29 cellular contexts compared by ENCODE assay signal in the genomic region with DNA sequence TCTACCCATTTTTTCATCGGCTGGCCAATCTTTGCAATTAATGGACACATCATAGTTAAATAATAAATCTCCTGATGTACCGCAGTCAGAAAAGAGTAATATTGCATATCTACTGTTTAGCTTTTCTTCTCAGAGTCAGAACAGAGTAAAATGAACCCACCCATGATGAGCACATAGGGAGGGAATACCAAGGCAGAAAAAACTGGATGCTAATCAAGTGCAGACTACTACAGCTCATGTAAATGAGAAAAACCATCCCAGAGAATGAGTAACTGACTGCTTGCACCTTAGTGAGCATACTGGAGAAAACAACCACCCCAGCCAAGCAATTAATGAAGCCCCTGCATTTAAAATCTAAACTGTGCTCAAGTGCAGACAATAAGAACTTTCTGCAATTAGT.
"Had no signal": no experiment of that assay in that cellular context is flagged by ENCODE, and none has a peak within 500 bp of the region (broad histone marks: within the 10 kb centered on the region; RNA-seq: fewer than 3 reads in every experiment).

No MANE protein-coding gene starts in this region.

- H3K4me1 Mint-ChIP-seq: naive B cell; natural killer cell; neural progenitor cell; stimulated activated memory B cell treated with anti-CD40 and anti-IgM and Interleukin-4, amounts not matched to agents 10 μg/mL and 1 μg/mL and 100 μg/mL, for 72 hours; stimulated activated naive CD8-positive, alpha-beta T cell treated with anti-CD3 and anti-CD28 coated beads, Interleukin-15, amount 100 ng/mL, for 72 hours had no signal

- DNase-seq: kidney glomerular epithelial cell; left cardiac atrium; left ventricle myocardium superior; lower lobe of right lung; mammary epithelial cell; mesendoderm; naive B cell; natural killer cell; nephron progenitor cell; occipital lobe; right lobe of liver; stimulated activated CD4-positive, alpha-beta T cell treated with anti-CD3 and anti-CD28 coated beads, Interleukin-1b, Interleukin-23, amount 100 ng/mL, for 48 hours; stimulated activated CD4-positive, alpha-beta T cell treated with anti-CD3 and anti-CD28 coated beads, Interleukin-2, amount 100 ng/mL, for 48 hours; stimulated activated CD4-positive, alpha-beta T cell treated with anti-CD3 and anti-CD28 coated beads, Interleukin-4, amount 100 ng/mL, for 4 hours; stimulated activated CD8-positive, alpha-beta memory T cell treated with anti-CD3 and anti-CD28 coated beads, Interleukin-4, amount 100 ng/mL, for 48 hours; stimulated activated naive CD4-positive, alpha-beta T cell treated with Interleukin-2 at 50 U/mL for 16 hours; stimulated activated naive CD8-positive, alpha-beta T cell treated with anti-CD3 and anti-CD28 coated beads, Interleukin-15, amount 100 ng/mL, for 72 hours; substantia nigra; uterus had no signal

- H3K9me3 Mint-ChIP-seq: nephron progenitor cell; neural progenitor cell; stimulated activated memory B cell treated with anti-CD40 and anti-IgM and Interleukin-4, amounts not matched to agents 10 μg/mL and 1 μg/mL and 100 μg/mL, for 72 hours; stimulated activated naive CD8-positive, alpha-beta T cell treated with anti-CD3 and anti-CD28 coated beads, Interleukin-15, amount 100 ng/mL, for 72 hours; type B pancreatic cell had no signal

- H3K9ac ChIP-seq: neural progenitor cell, parathyroid adenoma had no signal

- FAIRE-seq: keratinocyte had no signal

- H3K27me3 ChIP-seq: neural progenitor cell, neutrophil, right atrium auricular region, right lobe of liver, tibial nerve, uterus had no signal

- H3K36me3 Mint-ChIP-seq: mesothelial cell of epicardium; naive B cell; natural killer cell; neural progenitor cell; stimulated activated memory B cell treated with anti-CD40 and anti-IgM and Interleukin-4, amounts not matched to agents 10 μg/mL and 1 μg/mL and 100 μg/mL, for 72 hours; type B pancreatic cell had no signal

- H3K9me3 ChIP-seq: lower lobe of right lung, neutrophil, right atrium auricular region, right lobe of liver, tibial nerve, uterus had no signal

- H3K4me1 ChIP-seq: lower lobe of right lung, neural progenitor cell, parathyroid adenoma, right atrium auricular region, right lobe of liver, uterus had no signal

- H3K79me2 ChIP-seq: parathyroid adenoma had no signal

- H3K4me3 Mint-ChIP-seq: mesothelial cell of epicardium; naive B cell; natural killer cell; nephron progenitor cell; neural progenitor cell; stimulated activated memory B cell treated with anti-CD40 and anti-IgM and Interleukin-4, amounts not matched to agents 10 μg/mL and 1 μg/mL and 100 μg/mL, for 72 hours; stimulated activated naive CD8-positive, alpha-beta T cell treated with anti-CD3 and anti-CD28 coated beads, Interleukin-15, amount 100 ng/mL, for 72 hours; type B pancreatic cell had no signal

- H3K27me3 Mint-ChIP-seq: naive B cell; stimulated activated memory B cell treated with anti-CD40 and anti-IgM and Interleukin-4, amounts not matched to agents 10 μg/mL and 1 μg/mL and 100 μg/mL, for 72 hours; stimulated activated naive CD8-positive, alpha-beta T cell treated with anti-CD3 and anti-CD28 coated beads, Interleukin-15, amount 100 ng/mL, for 72 hours; type B pancreatic cell had no signal

- H3K27ac Mint-ChIP-seq: mesothelial cell of epicardium; naive B cell; natural killer cell; nephron progenitor cell; neural progenitor cell; stimulated activated memory B cell treated with anti-CD40 and anti-IgM and Interleukin-4, amounts not matched to agents 10 μg/mL and 1 μg/mL and 100 μg/mL, for 72 hours; stimulated activated naive CD8-positive, alpha-beta T cell treated with anti-CD3 and anti-CD28 coated beads, Interleukin-15, amount 100 ng/mL, for 72 hours; type B pancreatic cell had no signal

- H3K4me2 ChIP-seq: neural progenitor cell, smooth muscle cell had no signal

- H2AFZ ChIP-seq: neural progenitor cell, parathyroid adenoma had no signal

- H3K4me3 ChIP-seq: lower lobe of right lung, neural progenitor cell, right atrium auricular region, right lobe of liver, smooth muscle cell, tibial nerve, uterus had no signal

- H3K36me3 ChIP-seq: lower lobe of right lung, neural progenitor cell, neutrophil, right atrium auricular region, right lobe of liver, tibial nerve, uterus had no signal

- H3K27ac ChIP-seq: lower lobe of right lung, neural progenitor cell, neutrophil, parathyroid adenoma, right atrium auricular region, right lobe of liver, tibial nerve, uterus had no signal
